Comparison of ENCODE assay signal across 8 cellular contexts in the genomic region with DNA sequence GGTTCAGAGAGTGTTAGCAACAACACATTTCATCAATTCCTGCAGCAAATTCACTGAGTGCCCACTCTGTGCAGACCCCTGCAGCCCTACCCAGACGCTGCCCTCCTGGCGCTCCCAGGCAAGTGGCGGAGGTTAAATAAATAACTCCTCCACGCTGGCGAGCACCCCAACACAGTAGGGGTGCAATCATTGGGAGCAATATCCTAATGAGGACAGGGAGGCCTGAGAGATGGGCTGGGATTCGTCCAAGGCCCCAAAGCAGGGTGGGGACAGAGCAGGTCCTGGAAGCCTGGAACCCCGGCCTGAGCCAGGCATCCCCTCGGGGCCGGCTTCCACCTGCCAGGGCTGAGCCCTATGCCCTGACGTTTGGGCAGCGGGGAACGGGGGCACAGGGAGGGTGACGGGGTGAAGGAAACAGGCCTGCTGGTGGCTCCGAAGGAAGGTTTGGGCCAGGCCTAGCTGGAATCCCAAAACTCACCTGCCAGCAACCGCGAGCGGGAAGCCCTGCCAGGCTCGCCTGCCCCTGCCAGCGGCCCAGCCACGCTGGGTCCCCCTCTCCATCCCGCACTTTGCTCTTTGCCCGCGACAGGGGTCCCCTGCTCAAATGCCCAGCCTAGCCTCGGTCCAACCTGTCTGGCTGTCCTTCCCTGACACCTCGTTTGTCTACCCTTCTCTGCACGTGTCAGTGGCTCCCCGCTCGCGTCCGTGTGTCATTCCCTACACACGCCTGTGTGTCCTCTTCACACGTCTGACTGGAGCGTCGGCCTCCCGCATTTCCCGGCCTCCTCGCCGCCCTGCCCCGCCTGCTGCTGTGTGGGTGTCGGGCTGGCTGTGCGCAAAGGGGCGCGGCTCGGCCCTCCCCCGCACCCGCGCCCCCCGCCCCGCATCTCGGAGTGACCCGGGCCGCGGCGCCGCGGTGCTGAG. TPM values are rescaled to one million over a fixed set of nuclear protein-coding genes. Genes with fewer than 3 reads are reported as not detected.
A peak's percentile ranks its signal among the peaks of the same experiment; 100 is the strongest.
DNase-seq lines count a peak whose midpoint lies in the region; ATAC-seq and TF ChIP-seq lines count a peak whose summit lies in the region.

No MANE protein-coding gene starts in this region.

- TF ChIP-seq CTCF in AG04450 (IDR thresholded peaks at IDR 0.05; ENCODE audit: low read depth, low read length), result no peak
- no peak for TF ChIP-seq CTCF in IMR-90 (conservative IDR thresholded peaks at IDR 0.05; ENCODE audit: low read depth, low read length)
- no peak for TF ChIP-seq CTCF in endodermal cell (conservative IDR thresholded peaks at IDR 0.05)

- H3K36me3 Mint-ChIP-seq in endodermal cell (ENCODE audit: low read depth), result no peaks in the 10 kb centered on the region
- H3K36me3 Mint-ChIP-seq in naive thymus-derived CD4-positive, alpha-beta T cell, result peaks cover 0 to 4% (median 0%) of the 10 kb centered on the region in 5 donors

- peak overlapping the region; percentile 84 for H2AFZ ChIP-seq in IMR-90 (replicated peaks; ENCODE audit: low read length, poor library complexity)

- no peak overlapping the region for H2BK20ac ChIP-seq in IMR-90 (ENCODE audit: low read depth, low read length)

- H3K9ac ChIP-seq in IMR-90 (ENCODE audit: low read depth, low read length), result no peak overlapping the region; the same call in 1 of the 2 replicates
- no peak overlapping the region for H3K9ac ChIP-seq in endodermal cell (ENCODE audit: extremely low read depth, low read length, poor library complexity, severe bottlenecking)

- H3K36me3 ChIP-seq in IMR-90 (ENCODE audit: control insufficient read depth, insufficient read depth, low read length) (no peaks in the 10 kb centered on the region), endodermal cell (ENCODE audit: control insufficient read depth, insufficient read depth, low read length) (no peaks in the 10 kb centered on the region)
- no peaks in the 10 kb centered on the region for H3K36me3 ChIP-seq in naive thymus-derived CD4-positive, alpha-beta T cell (ENCODE audit: control insufficient read depth in 2 of 3, insufficient read depth in 3 of 3, low read length in 3 of 3)

- no peaks in the 10 kb centered on the region for H3K9me3 Mint-ChIP-seq in endodermal cell
- H3K9me3 Mint-ChIP-seq in naive thymus-derived CD4-positive, alpha-beta T cell, result peaks cover 0 to 5% (median 0%) of the 10 kb centered on the region in 11 donors

- no peak overlapping the region for H3K18ac ChIP-seq in IMR-90 (ENCODE audit: low read depth, low read length)

- intact Hi-C loops in IMR-90 (cut with micrococcal nuclease), result no loop called here
- intact Hi-C loops in naive thymus-derived CD4-positive, alpha-beta T cell (cut with micrococcal nuclease), result no loop called here

- WGBS in IMR-90 (ENCODE audit: extremely low coverage in 2 of 2, insufficient read length in 1 of 2), 2 experiments, result 10% methylated on average over 37 of the region's 56 CpGs; no CpG with 5 or more reads in 1 of the 2 experiments
- WGBS in endodermal cell (ENCODE audit: insufficient coverage in 1 of 2, insufficient read length in 1 of 2), 2 experiments, result 20 to 21% methylated on average over 14 to 56 of the region's 56 CpGs

- POLR2A ChIA-PET in AG04450 (lab: Yijun Ruan, JAX) (no interaction called here), IMR-90 (lab: Charles Lee; ENCODE audit: unreplicated experiment) (no interaction called here)
- POLR2A ChIA-PET in naive thymus-derived CD4-positive, alpha-beta T cell (lab: Charles Lee), result no interaction called here

- no peak overlapping the region for H3K14ac ChIP-seq in IMR-90 (replicated peaks; ENCODE audit: low read depth, low read length)

- H4K20me1 ChIP-seq in IMR-90 (ENCODE audit: insufficient read depth, low read length), result no peaks in the 10 kb centered on the region

- H4K91ac ChIP-seq in IMR-90 (ENCODE audit: insufficient read depth, low read depth, low read length), result no peak overlapping the region

- no peaks in the 10 kb centered on the region; the same call in 1 of the 2 replicates for H3K9me3 ChIP-seq in AG04450 (ENCODE audit: control insufficient read depth, insufficient read depth, low read length)
- no peaks in the 10 kb centered on the region for H3K9me3 ChIP-seq in IMR-90 (ENCODE audit: control insufficient read depth, insufficient read depth, low read length)
- no peaks in the 10 kb centered on the region for H3K9me3 ChIP-seq in endodermal cell (ENCODE audit: control insufficient read depth, low read length)
- H3K9me3 ChIP-seq in naive thymus-derived CD4-positive, alpha-beta T cell (ENCODE audit: control insufficient read depth in 2 of 3, low read length in 3 of 3), result no peaks in the 10 kb centered on the region

- H3K4me1 Mint-ChIP-seq in endodermal cell, result peaks cover 4% of the 10 kb centered on the region
- peaks cover 2 to 16% (median 7%) of the 10 kb centered on the region in 7 donors for H3K4me1 Mint-ChIP-seq in naive thymus-derived CD4-positive, alpha-beta T cell

- H3K9me1 ChIP-seq in IMR-90 (ENCODE audit: insufficient read depth, low read length), result no peaks in the 10 kb centered on the region

- no peak for TF ChIP-seq RAD21 in IMR-90 (IDR thresholded peaks at IDR 0.05; ENCODE audit: low read length)

- peak overlapping the region; percentile 42; the same call in 1 of the 2 replicates for H3K23ac ChIP-seq in IMR-90 (ENCODE audit: low read depth, low read length)

- no peak for TF ChIP-seq POLR2A in IMR-90 (IDR thresholded peaks at IDR 0.05; ENCODE audit: low read depth, low read length)

- H3K4me3 ChIP-seq in AG04450 (ENCODE audit: low read depth, low read length) (peak overlapping the region; percentile 46), IMR-90 (ENCODE audit: insufficient read depth, low read depth, low read length) (peak overlapping the region; percentile 18), endodermal cell (ENCODE audit: low read length) (peak overlapping the region; percentile 64)
- H3K4me3 ChIP-seq in naive thymus-derived CD4-positive, alpha-beta T cell (ENCODE audit: low read length), result no peak overlapping the region

- no peaks in the 10 kb centered on the region for H3K79me1 ChIP-seq in IMR-90 (ENCODE audit: low read depth in 1 of 2, low read length in 2 of 2)

- peak overlapping the region; percentile 70 for H2AK9ac ChIP-seq in IMR-90 (replicated peaks; ENCODE audit: low read depth, low read length, poor library complexity)

- H3K56ac ChIP-seq in IMR-90 (ENCODE audit: extremely low read depth, insufficient read depth, low read length), result no peak overlapping the region

- H2BK120ac ChIP-seq in IMR-90 (ENCODE audit: low read depth, low read length), result no peak overlapping the region

- in situ Hi-C loops in IMR-90 (cut with MboI; ENCODE audit: low sequenced_read_pairs), result no loop called here

- H2BK5ac ChIP-seq in IMR-90 (ENCODE audit: low read depth, low read length, poor library complexity, severe bottlenecking), result no peak overlapping the region

- H4K8ac ChIP-seq in IMR-90 (ENCODE audit: low read depth in 2 of 2, low read length in 2 of 2), result no peak overlapping the region

- peaks cover 90% of the 10 kb centered on the region for H3K27me3 Mint-ChIP-seq in endodermal cell (ENCODE audit: insufficient read depth)
- peaks cover 56 to 78% (median 64%) of the 10 kb centered on the region in 5 donors for H3K27me3 Mint-ChIP-seq in naive thymus-derived CD4-positive, alpha-beta T cell

- H3K27ac ChIP-seq in AG04450 (ENCODE audit: low read depth, low read length) (no peak overlapping the region), IMR-90 (ENCODE audit: insufficient read depth, low read length) (no peak overlapping the region), endodermal cell (ENCODE audit: low read depth, low read length) (no peak overlapping the region)
- H3K27ac ChIP-seq in naive thymus-derived CD4-positive, alpha-beta T cell (ENCODE audit: low read depth, low read length), result no peak overlapping the region

- H2AK5ac ChIP-seq in IMR-90 (ENCODE audit: low read depth, low read length), result no peak overlapping the region; the same call in 1 of the 2 replicates

- H3K27ac Mint-ChIP-seq in endodermal cell, result no peak overlapping the region
- H3K27ac Mint-ChIP-seq in naive thymus-derived CD4-positive, alpha-beta T cell, result no peak overlapping the region

- H3K4me1 ChIP-seq in IMR-90 (ENCODE audit: control insufficient read depth, insufficient read depth, low read length), result peaks cover 5% of the 10 kb centered on the region
- H3K4me1 ChIP-seq in endodermal cell (ENCODE audit: control insufficient read depth, insufficient read depth, low read length), result peaks cover 7% of the 10 kb centered on the region
- peaks cover 0 to 11% of the 10 kb centered on the region in 2 donors for H3K4me1 ChIP-seq in naive thymus-derived CD4-positive, alpha-beta T cell (ENCODE audit: control insufficient read depth in 2 of 2, insufficient read depth in 2 of 2, low read length in 2 of 2)

- no peak overlapping the region for H2BK15ac ChIP-seq in IMR-90 (ENCODE audit: low read depth, low read length)

- peak overlapping the region; percentile 68 for H3K4me2 ChIP-seq in IMR-90 (ENCODE audit: low read depth, low read length)

- dilution Hi-C loops in IMR-90 (cut with HindIII; ENCODE audit: low sequenced_read_pairs, unreplicated experiment), result no loop called here

- no TSS peak for BruUV-seq in IMR-90 (replicated peaks; lab: Mats Ljungman, UMichigan)

- H4K5ac ChIP-seq in IMR-90 (ENCODE audit: low read depth, low read length), result no peak overlapping the region

- CTCF ChIA-PET in AG04450 (lab: Charles Lee) (no interaction called here), IMR-90 (lab: Yijun Ruan, JAX) (no interaction called here)
- CTCF ChIA-PET in naive thymus-derived CD4-positive, alpha-beta T cell (lab: Charles Lee), result no interaction called here

- H3K27me3 ChIP-seq in AG04450 (ENCODE audit: control insufficient read depth, insufficient read depth, low read length) (peaks cover 66% of the 10 kb centered on the region), IMR-90 (ENCODE audit: control insufficient read depth, insufficient read depth, low read length) (peaks cover 75% of the 10 kb centered on the region), endodermal cell (ENCODE audit: control insufficient read depth, insufficient read depth, low read length, poor library complexity, severe bottlenecking) (peaks cover 87% of the 10 kb centered on the region)
- H3K27me3 ChIP-seq in naive thymus-derived CD4-positive, alpha-beta T cell (ENCODE audit: control insufficient read depth in 2 of 2, insufficient read depth in 2 of 2, low read length in 2 of 2), result peaks cover 4 to 13% of the 10 kb centered on the region in 2 donors

- DNase-seq in AG04450 (ENCODE audit: low read depth, low spot score) (no peak), IMR-90 (no peak), endodermal cell (peak; percentile 66), HT-29 (ENCODE audit: low spot score) (no peak), HCEC 1CT (no peak), H4 (ENCODE audit: low spot score) (no peak)
- DNase-seq in naive thymus-derived CD4-positive, alpha-beta T cell, result no peak

- H3K4me3 Mint-ChIP-seq in endodermal cell, result peak overlapping the region; percentile 47
- peak overlapping the region; percentile 20 to 76 (median 57) for H3K4me3 Mint-ChIP-seq in naive thymus-derived CD4-positive, alpha-beta T cell

- ATAC-seq in IMR-90 (ENCODE audit: low read depth) (peak; percentile 50), HG02852 (IDR thresholded peaks at IDR 0.05; ENCODE audit: unreplicated experiment) (no peak)
- ATAC-seq in naive thymus-derived CD4-positive, alpha-beta T cell, result peak; percentile 27

- H3K4ac ChIP-seq in IMR-90 (ENCODE audit: low read depth, low read length), result no peak overlapping the region

RNA-seq across cellular contexts. Expression of a gene that starts 0.7 kb away (rescaled TPM):
- polyA plus RNA-seq in AG04450 (2011; rRNA removed), result not detected in 2 replicates
- polyA minus RNA-seq in AG04450 (2011; rRNA and poly(A)+ RNA removed), result not detected in 2 replicates
- total RNA-seq in IMR-90 (2012; rRNA removed), result not detected in 2 replicates
- not detected in 2 replicates for polyA plus RNA-seq in IMR-90 (2012; rRNA removed)
- not detected in 2 replicates for polyA plus RNA-seq in IMR-90 (2012; cell fraction: cytosol; rRNA removed)
- 0.13 TPM in 1 of 2 replicates, not detected in the other for polyA plus RNA-seq in IMR-90 (2012; cell fraction: nucleus; rRNA removed; ENCODE audit: low replicate concordance)
- total RNA-seq in endodermal cell, result under 1 TPM in 1 of 2 donors, not detected in 1; 0.18 TPM
- polyA plus RNA-seq in endodermal cell (2013, experiment 1 of 2), result 0.61 TPM
- polyA plus RNA-seq in endodermal cell (2013, experiment 2 of 2), result 0.33 TPM
- not detected for total RNA-seq in naive thymus-derived CD4-positive, alpha-beta T cell
- polyA plus RNA-seq in naive thymus-derived CD4-positive, alpha-beta T cell, result not detected
- total RNA-seq in HT-29 (2014; rRNA removed; shearing (Covaris generic)), result 0.26 TPM in 1 of 2 replicates, not detected in the other
- total RNA-seq in H4 (2014; rRNA removed; shearing (Covaris generic)), result 0.29 and 0.89 TPM in 2 replicates

RNA-seq across cellular contexts. Expression of a gene that starts 59.9 kb away (rescaled TPM):
- polyA plus RNA-seq in AG04450 (2011; rRNA removed) (0.02 TPM in 1 of 2 replicates, not detected in the other), IMR-90 (2012; rRNA removed) (not detected in 2 replicates)
- not detected in 2 replicates for polyA minus RNA-seq in AG04450 (2011; rRNA and poly(A)+ RNA removed)
- total RNA-seq in IMR-90 (2012; rRNA removed) (not detected in 2 replicates), endodermal cell (under 1 TPM in 1 of 2 donors, not detected in 1; 0.18 TPM)
- not detected in 2 replicates for polyA plus RNA-seq in IMR-90 (2012; cell fraction: cytosol; rRNA removed)
- 0.02 TPM in 1 of 2 replicates, not detected in the other for polyA plus RNA-seq in IMR-90 (2012; cell fraction: nucleus; rRNA removed; ENCODE audit: low replicate concordance)
- 0.39 TPM for polyA plus RNA-seq in endodermal cell (2013, experiment 1 of 2)
- 0.75 TPM for polyA plus RNA-seq in endodermal cell (2013, experiment 2 of 2)
- total RNA-seq in naive thymus-derived CD4-positive, alpha-beta T cell, result not detected
- not detected for polyA plus RNA-seq in naive thymus-derived CD4-positive, alpha-beta T cell
- 0.05 TPM in 1 of 2 replicates, not detected in the other for total RNA-seq in HT-29 (2014; rRNA removed; shearing (Covaris generic))
- total RNA-seq in H4 (2014; rRNA removed; shearing (Covaris generic)), result not detected in 2 replicates
